In the genomic region with DNA sequence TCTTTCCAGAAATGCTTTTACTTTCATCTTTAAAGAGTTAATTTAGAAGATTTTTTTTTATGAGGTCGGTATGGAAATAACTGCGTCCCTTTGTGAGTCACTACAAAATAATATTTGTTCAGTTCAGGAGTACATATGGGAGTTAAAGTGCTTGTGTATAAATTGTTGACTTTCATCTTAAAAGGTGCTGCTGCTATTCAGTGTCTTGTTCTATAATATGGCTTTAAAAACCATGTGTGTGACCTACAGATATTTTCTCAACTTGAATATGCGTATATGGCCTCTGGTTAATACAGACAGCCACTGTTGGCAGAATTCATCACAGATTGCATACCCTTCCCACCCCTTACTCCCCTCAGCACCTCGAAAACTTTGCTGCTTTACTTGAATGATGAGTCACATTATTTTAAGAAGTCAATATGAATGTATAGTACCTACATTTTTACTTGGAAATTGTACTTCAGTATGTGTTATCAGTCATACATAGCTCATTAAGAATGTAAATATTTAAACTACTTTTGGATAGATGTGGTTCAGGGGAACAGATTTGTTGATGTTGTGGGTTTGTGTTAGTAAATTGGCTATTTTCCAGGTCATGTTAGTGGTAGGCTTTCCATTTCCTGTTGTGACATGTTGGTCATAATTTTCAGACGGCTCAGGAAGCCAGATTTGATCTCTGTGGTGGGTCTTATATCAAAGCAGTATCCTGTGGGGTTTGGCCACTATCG, we compare ENCODE assay signal across 8 cellular contexts. TPM values are rescaled to one million over a fixed set of nuclear protein-coding genes. Genes with fewer than 3 reads are reported as not detected.
A peak's percentile ranks its signal among the peaks of the same experiment; 100 is the strongest.
DNase-seq lines count a peak whose midpoint lies in the region; ATAC-seq and TF ChIP-seq lines count a peak whose summit lies in the region.

No MANE protein-coding gene starts in this region.

- H3K4me3 Mint-ChIP-seq in T-helper 2 cell treated with Interferon-gamma antibody and Interleukin-4, amounts not matched to agents 5 μg/mL and 100 μg/mL, for 36 hours = peak overlapping the region; percentile 73

- H3K27me3 Mint-ChIP-seq in T-helper 2 cell treated with Interferon-gamma antibody and Interleukin-4, amounts not matched to agents 5 μg/mL and 100 μg/mL, for 36 hours (ENCODE audit: low read depth) = no peaks in the 10 kb centered on the region

- H3K36me3 ChIP-seq in esophagus (ENCODE audit: control insufficient read depth in 2 of 2, insufficient read depth in 2 of 2, low read length in 1 of 2) (no peaks in the 10 kb centered on the region), psoas muscle (ENCODE audit: insufficient read depth in 1 of 2, low read depth in 1 of 2) (no peaks in the 10 kb centered on the region), aorta (ENCODE audit: control insufficient read depth in 1 of 2, insufficient read depth in 2 of 2, low read length in 1 of 2) (no peaks in the 10 kb centered on the region)

- H3K27ac ChIP-seq in esophagus (ENCODE audit: low read depth in 2 of 2, low read length in 1 of 2) (peak overlapping the region; percentile 18 to 51), psoas muscle (peak overlapping the region; percentile 95), aorta (ENCODE audit: low read depth in 1 of 2, low read length in 2 of 2) (no peak overlapping the region)

- ATAC-seq in psoas muscle (no peak), aorta (ENCODE audit: low FRiP score) (no peak), HG02885 (IDR thresholded peaks at IDR 0.05; ENCODE audit: poor library complexity, unreplicated experiment) (no peak)

- peaks cover 56% of the 10 kb centered on the region for H3K4me1 Mint-ChIP-seq in T-helper 2 cell treated with Interferon-gamma antibody and Interleukin-4, amounts not matched to agents 5 μg/mL and 100 μg/mL, for 36 hours (ENCODE audit: low read depth)

- DNase-seq in NCI-H146 (lab: John Stamatoyannopoulos, UW) (peak; percentile 11), NCI-H146 treated with DMSO at 0.1 percent for 48 hours (lab: John Stamatoyannopoulos, UW; ENCODE audit: unreplicated experiment) (no peak), HT-29 (ENCODE audit: low spot score) (peak; percentile 65), psoas muscle (no peak), aorta (no peak)
- peak; percentile 35 for DNase-seq in T-helper 2 cell treated with Interferon-gamma antibody and Interleukin-4, amounts not matched to agents 5 μg/mL and 100 μg/mL, for 36 hours (ENCODE audit: low spot score)

- TF ChIP-seq CTCF in psoas muscle (IDR thresholded peaks at IDR 0.05) = no peak

- H3K27ac Mint-ChIP-seq in T-helper 2 cell treated with Interferon-gamma antibody and Interleukin-4, amounts not matched to agents 5 μg/mL and 100 μg/mL, for 36 hours = peak overlapping the region; percentile 84

- peak overlapping the region; percentile 22 to 73 for H3K4me3 ChIP-seq in esophagus (ENCODE audit: low read depth in 1 of 2, low read length in 2 of 2)
- H3K4me3 ChIP-seq in psoas muscle = peak overlapping the region; percentile 90
- peak overlapping the region in 1 of 2 donors; percentile 73 for H3K4me3 ChIP-seq in aorta (ENCODE audit: low read length in 2 of 2)

- H3K4me1 ChIP-seq in esophagus (ENCODE audit: control insufficient read depth in 2 of 2, insufficient read depth in 2 of 2, low read length in 1 of 2) (no peaks in the 10 kb centered on the region), psoas muscle (peaks cover 28% of the 10 kb centered on the region), aorta (ENCODE audit: control insufficient read depth in 1 of 2, insufficient read depth in 2 of 2, low read length in 2 of 2) (peaks cover 0 to 2% of the 10 kb centered on the region in 2 donors)

- 2 to 5% methylated on average over 6 of the region's 6 CpGs for WGBS in esophagus, 2 donors
- WGBS in psoas muscle, 3 donors = 6 to 10% (median 8%) methylated on average over 6 of the region's 6 CpGs
- WGBS in aorta, 2 donors = 7 to 11% methylated on average over 6 of the region's 6 CpGs

- intact Hi-C loops in psoas muscle (cut with DNase I) (loop anchor here in 1 of 2 donors (2.0 to 5.0 kb wide), 2 partner anchors 39 to 405 kb away; partner anchors contain the start of gene MFAP3L), aorta (cut with DNase I) (loop anchor here in 1 of 2 donors (5.0 to 10.0 kb wide), 3 partner anchors 35 to 133 kb away; partner anchors contain the start of gene HPF1)

- H3K27me3 ChIP-seq in esophagus (ENCODE audit: control insufficient read depth in 1 of 2, insufficient read depth in 2 of 2, low read length in 2 of 2) (no peaks in the 10 kb centered on the region), psoas muscle (ENCODE audit: insufficient read depth in 3 of 3, low read length in 2 of 3) (no peaks in the 10 kb centered on the region), aorta (ENCODE audit: control insufficient read depth in 1 of 2, insufficient read depth in 2 of 2, low read length in 1 of 2) (no peaks in the 10 kb centered on the region)

- H3K36me3 Mint-ChIP-seq in T-helper 2 cell treated with Interferon-gamma antibody and Interleukin-4, amounts not matched to agents 5 μg/mL and 100 μg/mL, for 36 hours (ENCODE audit: low read depth) = peaks cover 6% of the 10 kb centered on the region

- H3K9me3 ChIP-seq in esophagus (ENCODE audit: control insufficient read depth in 2 of 2, insufficient read depth in 1 of 2, low read depth in 1 of 2, low read length in 1 of 2) (no peaks in the 10 kb centered on the region), psoas muscle (no peaks in the 10 kb centered on the region), aorta (ENCODE audit: control insufficient read depth, low read length) (no peaks in the 10 kb centered on the region)

- no peaks in the 10 kb centered on the region for H3K9me3 Mint-ChIP-seq in T-helper 2 cell treated with Interferon-gamma antibody and Interleukin-4, amounts not matched to agents 5 μg/mL and 100 μg/mL, for 36 hours

RNA-seq across cellular contexts. Expression of gene CLCN3, which starts 1.5 kb away (rescaled TPM):
- 15.5 and 17.5 TPM in 2 replicates for total RNA-seq in HT-29 (2014; rRNA removed; shearing (Covaris generic))
- polyA plus RNA-seq in esophagus (10 to 100 TPM; 18.8 to 22.3 TPM), psoas muscle (10 to 100 TPM in 2 of 3 donors, 1 to 10 TPM in 1; 7.9 to 23.5 (median 10.5) TPM), aorta (1 to 10 TPM; 4.9 to 5.4 TPM)
- total RNA-seq in psoas muscle (10 to 100 TPM; 24.3 to 32.3 (median 25.6) TPM), aorta (10 to 100 TPM; 19.1 to 29.1 TPM)

RNA-seq across cellular contexts. Expression of gene NEK1, which starts 9.5 kb away (rescaled TPM):
- total RNA-seq in HT-29 (2014; rRNA removed; shearing (Covaris generic)) = 0.55 and 1.4 TPM in 2 replicates
- polyA plus RNA-seq in esophagus (1 to 10 TPM; 2.5 to 2.9 TPM), psoas muscle (1 to 10 TPM; 3.0 to 3.6 (median 3.4) TPM), aorta (1 to 10 TPM; 6.7 to 9.4 TPM)
- total RNA-seq in psoas muscle (1 to 10 TPM; 7.6 to 8.8 (median 8.3) TPM), aorta (10 to 100 TPM; 17.6 to 24.4 TPM)

Comparison
In these comparisons a context has a peak if more than half of its experiments do, and no peak if none do; other contexts are left out.
1. DNase-seq: peak in NCI-H146 (single experiment), HT-29 (single experiment) and T-helper 2 cell treated with Interferon-gamma antibody and Interleukin-4, amounts not matched to agents 5 μg/mL and 100 μg/mL, for 36 hours (single experiment); none in NCI-H146 treated with DMSO at 0.1 percent for 48 hours (single experiment), psoas muscle (0 of 2) and aorta (0 of 2).
2. H3K27ac ChIP-seq: peak in esophagus (2 of 2) and psoas muscle (single experiment); none in aorta (0 of 2).